Comparison of ENCODE assay signal across 8 cellular contexts in genomic region chr7:85041599-85042216, GRCh38.
DNase-seq lines count a peak whose midpoint lies in the region; ATAC-seq and TF ChIP-seq lines count a peak whose summit lies in the region.

No MANE protein-coding gene starts in this region.

- no peaks in the 10 kb centered on the region for H3K27me3 Mint-ChIP-seq in T-helper 17 cell

- no peaks in the 10 kb centered on the region for H4K20me1 ChIP-seq in Loucy (ENCODE audit: insufficient read depth, low read length, poor library complexity, severe bottlenecking)

- no peaks in the 10 kb centered on the region for H3K36me3 Mint-ChIP-seq in T-helper 17 cell (ENCODE audit: low read depth)

- H2AFZ ChIP-seq in Loucy (ENCODE audit: low read length): peak overlapping the region; percentile 55

- TF ChIP-seq CTCF in Loucy (conservative IDR thresholded peaks at IDR 0.05; ENCODE audit: low read length): peak; percentile 87
- TF ChIP-seq CTCF in epithelial cell of esophagus (IDR thresholded peaks at IDR 0.05; ENCODE audit: insufficient read depth, low read depth, low read length, missing control alignments): peak; percentile 82

- no peaks in the 10 kb centered on the region for H3K4me1 Mint-ChIP-seq in T-helper 17 cell

- in situ Hi-C loops in SK-MEL-5 (cut with HindIII; ENCODE audit: low pct_unique_long_range_greater_than_20kb, low sequenced_read_pairs): no loop called here

- H3K4me3 ChIP-seq in Loucy (ENCODE audit: low read length, poor library complexity, severe bottlenecking): no peak overlapping the region
- no peak overlapping the region for H3K4me3 ChIP-seq in epithelial cell of esophagus (ENCODE audit: low read length)

- H3K9ac ChIP-seq in Loucy (ENCODE audit: low read depth, low read length, poor library complexity, severe bottlenecking): no peak overlapping the region

- H3K4me2 ChIP-seq in Loucy (ENCODE audit: low read depth, low read length, poor library complexity, severe bottlenecking): no peak overlapping the region

- no peaks in the 10 kb centered on the region for H3K4me1 ChIP-seq in Loucy (ENCODE audit: insufficient read depth, low read length, poor library complexity, severe bottlenecking)

- H3K27me3 ChIP-seq in Loucy (ENCODE audit: insufficient read depth, low read length, poor library complexity, severe bottlenecking): no peaks in the 10 kb centered on the region

- no peak overlapping the region for H3K4me3 Mint-ChIP-seq in T-helper 17 cell

- H3K36me3 ChIP-seq in Loucy (ENCODE audit: insufficient read depth, low read length): no peaks in the 10 kb centered on the region

- no peaks in the 10 kb centered on the region for H3K79me2 ChIP-seq in Loucy (ENCODE audit: insufficient read depth, low read length)

- no peaks in the 10 kb centered on the region for H3K9me3 ChIP-seq in Loucy (ENCODE audit: insufficient read depth, low read depth, low read length)
- H3K9me3 ChIP-seq in T-helper 17 cell (ENCODE audit: control insufficient read depth, low read length, poor library complexity, severe bottlenecking): no peaks in the 10 kb centered on the region

- DNase-seq in DMS79 treated with DMSO at 0.1 percent for 48 hours (lab: John Stamatoyannopoulos, UW): peak; percentile 21
- DNase-seq in SK-MEL-5 (ENCODE audit: low read depth, low spot score): peak; percentile 86
- DNase-seq in epithelial cell of esophagus (ENCODE audit: low read depth): peak; percentile 84
- DNase-seq in midbrain (lab: John Stamatoyannopoulos, UW): peak; percentile 75
- no peak for DNase-seq in T-helper 17 cell

- no peaks in the 10 kb centered on the region for H3K9me2 ChIP-seq in Loucy (replicated peaks; ENCODE audit: low read depth, low read length)

- no peaks in the 10 kb centered on the region for H3F3A ChIP-seq in Loucy (ENCODE audit: low read depth)

- no peak overlapping the region for H3K27ac Mint-ChIP-seq in T-helper 17 cell

- ATAC-seq in GM21381 (IDR thresholded peaks at IDR 0.05; ENCODE audit: unreplicated experiment) (peak; percentile 50), T-helper 17 cell (no peak)
- no peak for ATAC-seq in activated CD4-positive, CD25-positive, alpha-beta regulatory T cell treated with anti-CD3 and anti-CD28 coated beads, Interleukin-2, amount 50 U/mL, for 24 hours

Comparison
In these comparisons a context has a peak if more than half of its experiments do, and no peak if none do; other contexts are left out.
1. DNase-seq: peak in DMS79 treated with DMSO at 0.1 percent for 48 hours (single experiment), SK-MEL-5 (single experiment), epithelial cell of esophagus (single experiment) and midbrain (single experiment); none in T-helper 17 cell (0 of 3).